Comparison of ENCODE assay signal across 11 cellular contexts in genomic region chr4:108155373-108155772, GRCh38. TPM values are rescaled to one million over a fixed set of nuclear protein-coding genes. Genes with fewer than 3 reads are reported as not detected.
DNase-seq lines count a peak whose midpoint lies in the region; ATAC-seq, FAIRE-seq and TF ChIP-seq lines count a peak whose summit lies in the region.
"Had no signal": no experiment of that assay in that cellular context is flagged by ENCODE, and none has a peak within 500 bp of the region (broad histone marks: within the 10 kb centered on the region; RNA-seq: fewer than 3 reads in every experiment).

No MANE protein-coding gene starts in this region.

- no peak for TF ChIP-seq EP300 in ovary (IDR thresholded peaks at IDR 0.05)

- ATAC-seq in GM21825 (IDR thresholded peaks at IDR 0.05; ENCODE audit: unreplicated experiment) = no peak
- ATAC-seq: left colon; Right ventricle myocardium inferior; stimulated activated memory B cell treated with anti-CD40 and anti-IgM and Interleukin-4, amounts not matched to agents 10 μg/mL and 1 μg/mL and 100 μg/mL, for 72 hours had no signal

- H2AFZ ChIP-seq in astrocyte (ENCODE audit: low read depth, low read length) = no peak overlapping the region

- peaks cover 11% of the 10 kb centered on the region for H3K27me3 Mint-ChIP-seq in astrocyte (ENCODE audit: low read depth, unreplicated experiment)
- H3K27me3 Mint-ChIP-seq in nephron progenitor cell (ENCODE audit: low read depth, poor library complexity) = no peaks in the 10 kb centered on the region

- TF ChIP-seq POLR2A in ovary (IDR thresholded peaks at IDR 0.05) = no peak

- TF ChIP-seq CTCF in GM12872 (IDR thresholded peaks at IDR 0.05; ENCODE audit: insufficient read depth, low read depth, low read length) (peak; percentile 11; the same call in 1 of the 3 replicates), astrocyte (IDR thresholded peaks at IDR 0.05; ENCODE audit: insufficient read depth, low read depth, low read length) (peak; percentile 26), nephron progenitor cell (IDR thresholded peaks at IDR 0.05) (no peak), ovary (IDR thresholded peaks at IDR 0.05) (no peak)

- H3K36me3 Mint-ChIP-seq in astrocyte (ENCODE audit: low read depth, unreplicated experiment) (peaks cover 16% of the 10 kb centered on the region), nephron progenitor cell (ENCODE audit: low read depth) (peaks cover 45% of the 10 kb centered on the region)
- H3K36me3 Mint-ChIP-seq: stimulated activated memory B cell treated with anti-CD40 and anti-IgM and Interleukin-4, amounts not matched to agents 10 μg/mL and 1 μg/mL and 100 μg/mL, for 72 hours had no signal

- no peaks in the 10 kb centered on the region for H3K79me2 ChIP-seq in astrocyte (ENCODE audit: insufficient read depth, low read length)

- H3K4me1 ChIP-seq in astrocyte (ENCODE audit: insufficient read depth, low read length) (peaks cover 3% of the 10 kb centered on the region), ovary (ENCODE audit: insufficient read depth) (no peaks in the 10 kb centered on the region)

- H3K9ac ChIP-seq in astrocyte (ENCODE audit: low read length) = no peak overlapping the region

- no peak for FAIRE-seq in astrocyte (lab: Jason Lieb, UNC)

- intact Hi-C loops in ovary (cut with DNase I) = no loop called here

- no peaks in the 10 kb centered on the region for H4K20me1 ChIP-seq in astrocyte (ENCODE audit: insufficient read depth, low read length)

- H3K4me3 ChIP-seq in astrocyte (ENCODE audit: insufficient read depth, low read depth, low read length) (no peak overlapping the region), ovary (no peak overlapping the region)

- H3K27ac ChIP-seq in astrocyte (ENCODE audit: low read depth, low read length) (no peak overlapping the region), ovary (no peak overlapping the region)

- WGBS in ovary, 3 donors = 80 to 83% (median 82%) methylated on average over 7 of the region's 7 CpGs

- peaks cover 5% of the 10 kb centered on the region for H3K9me3 Mint-ChIP-seq in astrocyte (ENCODE audit: unreplicated experiment)
- H3K9me3 Mint-ChIP-seq in nephron progenitor cell = no peaks in the 10 kb centered on the region
- H3K9me3 Mint-ChIP-seq: stimulated activated memory B cell treated with anti-CD40 and anti-IgM and Interleukin-4, amounts not matched to agents 10 μg/mL and 1 μg/mL and 100 μg/mL, for 72 hours had no signal

- H3K9me3 ChIP-seq in astrocyte (ENCODE audit: insufficient read depth, low read depth, low read length) (no peaks in the 10 kb centered on the region), ovary (no peaks in the 10 kb centered on the region)

- peak overlapping the region; percentile 38 for H3K4me2 ChIP-seq in astrocyte (ENCODE audit: low read length)

- H3K36me3 ChIP-seq in astrocyte (ENCODE audit: insufficient read depth, low read length) (no peaks in the 10 kb centered on the region), ovary (no peaks in the 10 kb centered on the region)

- H3K4me3 Mint-ChIP-seq in astrocyte (ENCODE audit: unreplicated experiment) (no peak overlapping the region), nephron progenitor cell (peak overlapping the region; percentile 44)
- H3K4me3 Mint-ChIP-seq: stimulated activated memory B cell treated with anti-CD40 and anti-IgM and Interleukin-4, amounts not matched to agents 10 μg/mL and 1 μg/mL and 100 μg/mL, for 72 hours had no signal

- DNase-seq in LHCN-M2 (ENCODE audit: low read depth) (peak; percentile 21), astrocyte (ENCODE audit: low read depth) (peak; percentile 18), nephron progenitor cell (no peak), GM19240 (ENCODE audit: insufficient read length, low spot score) (no peak), ovary (no peak)
- DNase-seq: left colon, NCI-H146 had no signal

- H3K27me3 ChIP-seq in astrocyte (ENCODE audit: insufficient read depth, low read length) (no peaks in the 10 kb centered on the region), ovary (no peaks in the 10 kb centered on the region)

- no peak overlapping the region for H3K27ac Mint-ChIP-seq in astrocyte (ENCODE audit: unreplicated experiment)
- H3K27ac Mint-ChIP-seq in nephron progenitor cell = peak overlapping the region; percentile 19
- H3K27ac Mint-ChIP-seq: stimulated activated memory B cell treated with anti-CD40 and anti-IgM and Interleukin-4, amounts not matched to agents 10 μg/mL and 1 μg/mL and 100 μg/mL, for 72 hours had no signal

- H3K4me1 Mint-ChIP-seq in astrocyte (ENCODE audit: low read depth, unreplicated experiment) (peaks cover 1% of the 10 kb centered on the region), nephron progenitor cell (peaks cover 62% of the 10 kb centered on the region)
- H3K4me1 Mint-ChIP-seq: stimulated activated memory B cell treated with anti-CD40 and anti-IgM and Interleukin-4, amounts not matched to agents 10 μg/mL and 1 μg/mL and 100 μg/mL, for 72 hours had no signal

RNA-seq across cellular contexts. Expression of gene LEF1, which starts 13.4 kb away (rescaled TPM):
- total RNA-seq in LHCN-M2 (2014; rRNA removed) = 8.2 and 10.8 TPM in 2 replicates
- 3.2 TPM for polyA plus RNA-seq in LHCN-M2 (2012)
- total RNA-seq in astrocyte = 16.6 and 23.6 TPM in 2 replicates
- 10 to 100 TPM in 1 of 7 donors, 1 to 10 TPM in 6; 1.8 to 30.1 (median 6.0) TPM for total RNA-seq in ovary
- 10 to 100 TPM in 1 of 2 donors, 1 to 10 TPM in 1; 5.0 to 18.3 TPM for polyA plus RNA-seq in ovary

Comparison
In these comparisons a context has a peak if more than half of its experiments do, and no peak if none do; other contexts are left out.
1. CTCF ChIP-seq: peak in GM12872 (single experiment) and astrocyte (single experiment); none in nephron progenitor cell (single experiment) and ovary (0 of 3).
2. DNase-seq: peak in LHCN-M2 (single experiment) and astrocyte (single experiment); none in nephron progenitor cell (single experiment), GM19240 (single experiment) and ovary (0 of 5).